ENCODE assay signal across 12 cellular contexts in the genomic region with DNA sequence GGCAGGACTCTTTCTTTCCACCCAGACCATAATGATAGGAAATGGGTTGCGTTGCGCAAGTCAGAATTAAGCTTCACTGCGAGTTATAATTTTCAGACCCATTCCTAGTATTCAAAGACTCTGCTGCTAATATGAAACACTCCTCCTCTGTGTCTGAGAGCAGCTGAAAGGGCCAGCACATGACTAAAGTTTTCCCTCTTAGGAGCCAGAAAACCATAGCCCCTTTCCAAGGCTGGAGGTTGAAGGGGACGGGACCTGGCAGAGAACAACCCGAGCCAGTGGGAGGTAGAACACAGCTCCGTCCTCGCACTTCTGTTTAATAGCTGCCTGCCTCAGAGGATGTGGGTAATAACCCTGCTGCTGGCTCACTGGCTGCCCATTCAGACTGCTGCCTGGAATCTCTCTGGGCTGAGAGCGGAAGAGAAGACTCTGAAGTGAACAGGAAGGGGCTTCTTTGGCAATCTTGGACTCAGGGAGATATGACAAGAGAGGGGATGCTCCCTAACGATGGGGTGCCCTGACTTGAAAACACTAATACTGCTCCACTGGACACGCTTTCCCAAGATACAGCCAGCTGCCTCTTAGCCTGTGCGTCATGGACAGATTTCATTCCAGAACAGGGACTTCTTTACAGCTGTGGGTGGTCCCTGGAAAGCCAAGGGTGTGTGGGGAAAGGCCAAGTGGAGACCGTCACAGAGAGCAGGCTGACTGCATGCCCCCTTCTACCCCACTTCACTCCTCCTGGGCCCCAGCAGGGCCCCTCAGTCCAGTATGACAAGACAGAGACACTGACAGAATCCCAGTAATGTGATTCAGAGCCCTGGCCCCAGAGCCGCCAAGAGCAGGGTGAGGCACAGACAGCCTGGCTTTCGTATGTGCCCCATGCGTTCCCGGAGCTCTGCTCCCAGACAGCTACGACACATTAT.
DNase-seq lines count a peak whose midpoint lies in the region; ATAC-seq and TF ChIP-seq lines count a peak whose summit lies in the region.
"Had no signal": no experiment of that assay in that cellular context is flagged by ENCODE, and none has a peak within 500 bp of the region (broad histone marks: within the 10 kb centered on the region; RNA-seq: fewer than 3 reads in every experiment).

No MANE protein-coding gene starts in this region.

- peak; percentile 58 to 62 for ATAC-seq in upper lobe of left lung (ENCODE audit: low FRiP score in 2 of 2)

- H3K36me3 Mint-ChIP-seq in neural crest cell (ENCODE audit: low read depth) = no peaks in the 10 kb centered on the region

- H3K4me3 ChIP-seq in adrenal gland (no peak overlapping the region), upper lobe of left lung (no peak overlapping the region)

- TF ChIP-seq CTCF in adrenal gland (IDR thresholded peaks at IDR 0.05) (no peak), neural crest cell (conservative IDR thresholded peaks at IDR 0.05) (no peak), upper lobe of left lung (IDR thresholded peaks at IDR 0.05) (no peak)

- H3K9me3 Mint-ChIP-seq in neural crest cell = no peaks in the 10 kb centered on the region
- H3K9me3 Mint-ChIP-seq: activated B cell treated with CpG ODN at 0.5 μM for 24 hours had no signal

- peaks cover 75% of the 10 kb centered on the region for H3K4me1 Mint-ChIP-seq in neural crest cell
- H3K4me1 Mint-ChIP-seq: activated B cell treated with CpG ODN at 0.5 μM for 24 hours had no signal

- no peaks in the 10 kb centered on the region for H3K4me1 ChIP-seq in adrenal gland (replicated peaks in 1 of 2)
- no peaks in the 10 kb centered on the region for H3K4me1 ChIP-seq in upper lobe of left lung

- H3K36me3 ChIP-seq in adrenal gland (replicated peaks in 1 of 2) (no peaks in the 10 kb centered on the region), upper lobe of left lung (no peaks in the 10 kb centered on the region)

- H3K9me3 ChIP-seq in adrenal gland (replicated peaks in 1 of 3) (no peaks in the 10 kb centered on the region), upper lobe of left lung (no peaks in the 10 kb centered on the region)

- H3K4me3 Mint-ChIP-seq in neural crest cell = peak overlapping the region; percentile 29
- H3K4me3 Mint-ChIP-seq: activated B cell treated with CpG ODN at 0.5 μM for 24 hours had no signal

- intact Hi-C loops in adrenal gland (cut with DNase I) = no loop called here

- peak overlapping the region; percentile 61 for H3K27ac Mint-ChIP-seq in neural crest cell (ENCODE audit: unreplicated experiment)
- H3K27ac Mint-ChIP-seq: activated B cell treated with CpG ODN at 0.5 μM for 24 hours had no signal

- peak overlapping the region in 3 of 5 donors; percentile 26 to 68 (median 56) for H3K27ac ChIP-seq in adrenal gland
- peak overlapping the region; percentile 36 to 73 (median 50) for H3K27ac ChIP-seq in upper lobe of left lung

- no peaks in the 10 kb centered on the region for H3K27me3 ChIP-seq in adrenal gland
- no peaks in the 10 kb centered on the region for H3K27me3 ChIP-seq in upper lobe of left lung

- DNase-seq in adrenal gland (no peak), fibroblast of the conjunctiva (ENCODE audit: low read depth) (peak; percentile 47), neural crest cell (ENCODE audit: low read depth, low spot score) (no peak), upper lobe of left lung (no peak), 8988T (no peak), NCI-H82 (lab: John Stamatoyannopoulos, UW) (no peak), T-helper 1 cell (no peak)
- DNase-seq: activated B cell treated with CpG ODN at 0.5 μM for 24 hours; activated T-cell treated with anti-CD3 and anti-CD28 coated beads, Interleukin-2, amount 50 U/mL, for 48 hours; Calu3; Kasumi-1; small intestine had no signal

- TF ChIP-seq EP300 in upper lobe of left lung (IDR thresholded peaks at IDR 0.05) = no peak

- 67 to 85% (median 73%) methylated on average over 16 to 17 of the region's 17 CpGs for WGBS in adrenal gland, 4 donors
- 67 to 77% methylated on average over 16 to 17 of the region's 17 CpGs for WGBS in upper lobe of left lung, 2 donors

- TF ChIP-seq POLR2A in adrenal gland (IDR thresholded peaks at IDR 0.05) = no peak
- no peak for TF ChIP-seq POLR2A in upper lobe of left lung (IDR thresholded peaks at IDR 0.05)

- H3K27me3 Mint-ChIP-seq in neural crest cell (ENCODE audit: low read depth) = peaks cover 5% of the 10 kb centered on the region
